8 cellular contexts compared by ENCODE assay signal in genomic region chr15:76330281-76330680, GRCh38. TPM values are rescaled to one million over a fixed set of nuclear protein-coding genes. Genes with fewer than 3 reads are reported as not detected.
DNase-seq lines count a peak whose midpoint lies in the region; ATAC-seq and TF ChIP-seq lines count a peak whose summit lies in the region.

No MANE protein-coding gene starts in this region.

- peak; percentile 89 for TF ChIP-seq CTCF in choroid plexus epithelial cell (conservative IDR thresholded peaks at IDR 0.05; ENCODE audit: low read depth, low read length)
- peak; percentile 30 for TF ChIP-seq CTCF in mucosa of descending colon (IDR thresholded peaks at IDR 0.05)

- no peaks in the 10 kb centered on the region for H3K36me3 ChIP-seq in mucosa of descending colon (ENCODE audit: low read depth)

- H3K4me3 ChIP-seq in choroid plexus epithelial cell (ENCODE audit: low read depth, low read length) (no peak overlapping the region), mucosa of descending colon (no peak overlapping the region)

- peaks cover 3% of the 10 kb centered on the region for H3K4me1 ChIP-seq in mucosa of descending colon (ENCODE audit: low read depth)

- intact Hi-C loops in mucosa of descending colon (cut with DNase I, micrococcal nuclease) (loop anchor here in 1 of 2 donors (10.0 kb wide), 1 partner anchor 145 kb away; no protein-coding TSS in a partner anchor), posterior cingulate gyrus (cut with DNase I) (loop anchor here (5.0 kb wide), 1 partner anchor 138 kb away; no protein-coding TSS in a partner anchor)

- no peaks in the 10 kb centered on the region for H3K9me3 ChIP-seq in mucosa of descending colon

- DNase-seq in GM03348 (ENCODE audit: low spot score) (peak; percentile 73), MV-4-11 (lab: John Stamatoyannopoulos, UW) (peak; percentile 37), choroid plexus epithelial cell (ENCODE audit: low read depth) (peak; percentile 75), mucosa of descending colon (peak in 2 of 3 donors; percentile 52 to 64), posterior cingulate gyrus (no peak), NCI-H526 treated with DMSO at 0.1 percent for 48 hours (lab: John Stamatoyannopoulos, UW) (no peak)

- ATAC-seq in mucosa of descending colon (peak; percentile 85), GM18907 (IDR thresholded peaks at IDR 0.05; ENCODE audit: unreplicated experiment) (no peak), GM19452 (IDR thresholded peaks at IDR 0.05; ENCODE audit: unreplicated experiment) (no peak)

RNA-seq across cellular contexts. Expression of gene ISL2, which starts 6.3 kb away (rescaled TPM):
- total RNA-seq in mucosa of descending colon, result 1 to 10 TPM in 1 of 3 donors, under 1 TPM in 2; 0.51 to 2.1 (median 0.87) TPM

RNA-seq across cellular contexts. Expression of gene ETFA, which starts 19.0 kb away (rescaled TPM):
- total RNA-seq in mucosa of descending colon, result 100 to 1,000 TPM; 172 to 286 (median 213) TPM

Comparison
In these comparisons a context has a peak if more than half of its experiments do, and no peak if none do; other contexts are left out.
1. DNase-seq: peak in GM03348 (single experiment), MV-4-11 (single experiment), choroid plexus epithelial cell (single experiment) and mucosa of descending colon (2 of 3); none in posterior cingulate gyrus (0 of 10) and NCI-H526 treated with DMSO at 0.1 percent for 48 hours (single experiment).